Comparison of ENCODE assay signal across 1 cellular context in genomic region chr9:34048730-34049629, GRCh38.
TF ChIP-seq lines count a peak whose summit lies in the region.

Gene UBAP2 (minus strand): TSS chr9:34048887. CDS start chr9:34017148, 31,739 bp downstream.

TF ChIP-seq in HepG2, 621 proteins besides CTCF, POLR2A, EP300 and RAD21 (continued from another document and continues in another):
- no peak for TF ChIP-seq HNF1A (IDR thresholded peaks at IDR 0.05; ENCODE audit: low read depth)
- peak; percentile 43; the same call in 1 of the 2 replicates for TF ChIP-seq HNF1A (CRISPR knock-in tag; IDR thresholded peaks at IDR 0.05; ENCODE audit: borderline replicate concordance)
- TF ChIP-seq ZHX2 (IDR thresholded peaks at IDR 0.05; ENCODE audit: low read depth), result peak; percentile 92
- peak; percentile 49; the same call in 1 of the 2 replicates for TF ChIP-seq ZHX2 (CRISPR knock-in tag; IDR thresholded peaks at IDR 0.05; ENCODE audit: borderline replicate concordance)
- 0 out of 2 replicates have a peak, but pooled peaks have one; percentile 86 for TF ChIP-seq IRX3 (CRISPR knock-in tag; IDR thresholded peaks at IDR 0.05; ENCODE audit: borderline replicate concordance, low read depth)
- TF ChIP-seq ZSCAN9 (CRISPR knock-in tag; IDR thresholded peaks at IDR 0.05; ENCODE audit: borderline replicate concordance), result no peak
- TF ChIP-seq FIP1L1 (IDR thresholded peaks at IDR 0.05; ENCODE audit: borderline replicate concordance, insufficient read depth, low read depth, low read length), result no peak
- no peak for TF ChIP-seq PHF21A (CRISPR knock-in tag; IDR thresholded peaks at IDR 0.05)
- no peak for TF ChIP-seq HMGA1 (CRISPR knock-in tag; conservative IDR thresholded peaks at IDR 0.05)
- peak; percentile 71; the same call in 1 of the 2 replicates for TF ChIP-seq ETV6 (CRISPR knock-in tag; conservative IDR thresholded peaks at IDR 0.05)
- TF ChIP-seq ZNF451 (CRISPR knock-in tag; IDR thresholded peaks at IDR 0.05), result peak; percentile 27; the same call in 1 of the 2 replicates
- peak; percentile 92 for TF ChIP-seq REPIN1 (CRISPR knock-in tag; IDR thresholded peaks at IDR 0.05; ENCODE audit: borderline replicate concordance, low read depth)
- TF ChIP-seq DRAP1 (CRISPR knock-in tag; IDR thresholded peaks at IDR 0.05), result peak; percentile 53; the same call in 1 of the 2 replicates
- TF ChIP-seq ATF7-NPFF (CRISPR knock-in tag; IDR thresholded peaks at IDR 0.05; ENCODE audit: low read depth), result peak; percentile 76; the same call in 1 of the 2 replicates
- TF ChIP-seq ARNT2 (CRISPR knock-in tag; IDR thresholded peaks at IDR 0.05; ENCODE audit: low read depth), result peak; percentile 68
- TF ChIP-seq KLF12 (CRISPR knock-in tag; IDR thresholded peaks at IDR 0.05; ENCODE audit: borderline replicate concordance), result peak; percentile 74; the same call in 1 of the 2 replicates
- TF ChIP-seq ZNF441 (CRISPR knock-in tag; IDR thresholded peaks at IDR 0.05; ENCODE audit: borderline replicate concordance), result peak; percentile 19; the same call in 1 of the 2 replicates
- peak; percentile 25; the same call in 1 of the 2 replicates for TF ChIP-seq ZNF878 (CRISPR knock-in tag; IDR thresholded peaks at IDR 0.05)
- TF ChIP-seq ZNF562 (CRISPR knock-in tag; IDR thresholded peaks at IDR 0.05; ENCODE audit: borderline replicate concordance), result no peak
- TF ChIP-seq ATRX (CRISPR knock-in tag; IDR thresholded peaks at IDR 0.05; ENCODE audit: borderline replicate concordance), result no peak
- TF ChIP-seq SOX13 (IDR thresholded peaks at IDR 0.05), result no peak
- TF ChIP-seq SOX13 (CRISPR knock-in tag; conservative IDR thresholded peaks at IDR 0.05 in 1 of 2, IDR thresholded peaks at IDR 0.05 in 1 of 2), result peak in 1 of 2 experiments; percentile 37; a peak in 1 of 4 replicates
- peak; percentile 45 for TF ChIP-seq AGO1 (IDR thresholded peaks at IDR 0.05; ENCODE audit: low read depth, low read length, poor library complexity, severe bottlenecking)
- peak; percentile 38; the same call in 1 of the 2 replicates for TF ChIP-seq NCOR1 (IDR thresholded peaks at IDR 0.05; ENCODE audit: borderline replicate concordance, low read length)
- peak; percentile 85 for TF ChIP-seq TFE3 (CRISPR knock-in tag; IDR thresholded peaks at IDR 0.05)
- TF ChIP-seq MED13 (CRISPR knock-in tag; IDR thresholded peaks at IDR 0.05), result peak; percentile 83
- peak; percentile 35 for TF ChIP-seq ZEB1 (IDR thresholded peaks at IDR 0.05; ENCODE audit: insufficient replicate concordance, low read depth)
- peak; percentile 15; the same call in 1 of the 2 replicates for TF ChIP-seq FOXA3 (CRISPR knock-in tag; IDR thresholded peaks at IDR 0.05)
- peak; percentile 71; the same call in 1 of the 2 replicates for TF ChIP-seq MTERF4 (CRISPR knock-in tag; IDR thresholded peaks at IDR 0.05)
- no peak for TF ChIP-seq KDM1A (CRISPR knock-in tag; IDR thresholded peaks at IDR 0.05)
- peak; percentile 84; the same call in 1 of the 2 replicates for TF ChIP-seq ZNF607 (CRISPR knock-in tag; IDR thresholded peaks at IDR 0.05; ENCODE audit: borderline replicate concordance)
- peak; percentile 61; the same call in 1 of the 2 replicates for TF ChIP-seq ZNF773 (CRISPR knock-in tag; IDR thresholded peaks at IDR 0.05; ENCODE audit: borderline replicate concordance)
- TF ChIP-seq CERS6 (CRISPR knock-in tag; IDR thresholded peaks at IDR 0.05), result no peak
- TF ChIP-seq SOX6 (IDR thresholded peaks at IDR 0.05), result no peak
- TF ChIP-seq SOX6 (CRISPR knock-in tag; IDR thresholded peaks at IDR 0.05), result peak; percentile 79
- peak; percentile 30; the same call in 1 of the 2 replicates for TF ChIP-seq CCDC6 (CRISPR knock-in tag; IDR thresholded peaks at IDR 0.05)
- TF ChIP-seq ZNF83 (CRISPR knock-in tag; IDR thresholded peaks at IDR 0.05; ENCODE audit: borderline replicate concordance), result 0 out of 2 replicates have a peak, but pooled peaks have one; percentile 71
- no peak for TF ChIP-seq ZNF7 (CRISPR knock-in tag; IDR thresholded peaks at IDR 0.05)
- peak; percentile 68; the same call in 1 of the 2 replicates for TF ChIP-seq GTF2F1 (IDR thresholded peaks at IDR 0.05; ENCODE audit: low read length)
- TF ChIP-seq ZNF230 (CRISPR knock-in tag; IDR thresholded peaks at IDR 0.05), result peak; percentile 39; the same call in 1 of the 2 replicates
- TF ChIP-seq TEAD2 (CRISPR knock-in tag; IDR thresholded peaks at IDR 0.05), result 0 out of 2 replicates have a peak, but pooled peaks have one; percentile 4
- no peak for TF ChIP-seq PRDM15 (CRISPR knock-in tag; IDR thresholded peaks at IDR 0.05)
- TF ChIP-seq SIX1 (CRISPR knock-in tag; IDR thresholded peaks at IDR 0.05; ENCODE audit: borderline replicate concordance), result no peak
